In genomic region chr7:116356333-116356965, GRCh38 we compare ENCODE assay signal across 13 cellular contexts.
DNase-seq lines count a peak whose midpoint lies in the region; ATAC-seq, FAIRE-seq and TF ChIP-seq lines count a peak whose summit lies in the region.
"Had no signal": no experiment of that assay in that cellular context is flagged by ENCODE, and none has a peak within 500 bp of the region (broad histone marks: within the 10 kb centered on the region; RNA-seq: fewer than 3 reads in every experiment).

No MANE protein-coding gene starts in this region.

- H4K20me1 ChIP-seq in HCT116 (ENCODE audit: insufficient read depth), result no peaks in the 10 kb centered on the region

- intact Hi-C loops in HCT116 (cut with micrococcal nuclease), result loop anchor here (5.0 to 10.0 kb wide), 3 partner anchors 86 to 228 kb away; no protein-coding TSS in a partner anchor
- intact Hi-C loops in MCF 10A (cut with micrococcal nuclease), result loop anchor here (1.0 to 5.0 kb wide), 3 partner anchors 71 to 216 kb away; no protein-coding TSS in a partner anchor

- WGBS in small intestine, 3 donors, result 33 to 70% (median 53%) methylated on average over 1 of the region's 1 CpG

- H3K27me3 Mint-ChIP-seq in MCF 10A (ENCODE audit: insufficient read depth, unreplicated experiment), result no peaks in the 10 kb centered on the region

- DNase-seq in HCT116 (ENCODE audit: low read depth, low spot score) (no peak), MCF 10A (ENCODE audit: unreplicated experiment) (no peak), left lobe of liver (ENCODE audit: low spot score) (no peak), small intestine (peak; percentile 40), MG63 (no peak), OCI-M1 (lab: John Stamatoyannopoulos, UW) (no peak), cerebellar nuclear complex (lab: John Stamatoyannopoulos, UW) (no peak), NCI-H1436 treated with DMSO at 0.1 percent for 48 hours (lab: John Stamatoyannopoulos, UW) (no peak)
- DNase-seq: activated B cell treated with CpG ODN at 0.5 μM for 24 hours, amygdala, BE2C, NCI-H1048 had no signal

- CTCF ChIA-PET in HCT116 (lab: Charles Lee) (no interaction called here), MCF 10A (lab: Yijun Ruan, JAX) (interaction anchor here (0.6 to 1.2 kb wide), 7 partner anchors 26 to 322 kb away, joined by 3 to 5 read pairs (median 3); no protein-coding TSS in a partner anchor)

- H2AFZ ChIP-seq in HCT116 (ENCODE audit: low read depth, low read length, poor library complexity, severe bottlenecking), result no peak overlapping the region

- H3K9me3 ChIP-seq in HCT116 (ENCODE audit: control insufficient read depth in 1 of 2, insufficient read depth in 1 of 2, low read depth in 1 of 2, low read length in 2 of 2), result peaks cover 0 to 6% of the 10 kb centered on the region in 2 experiments; a peak in 1 of 4 replicates
- no peaks in the 10 kb centered on the region for H3K9me3 ChIP-seq in small intestine (ENCODE audit: control insufficient read depth, low read depth)
- H3K9me3 ChIP-seq in MG63, result peaks cover 7% of the 10 kb centered on the region
- H3K9me3 ChIP-seq: BE2C had no signal

- peak; percentile 8; the same call in 1 of the 2 replicates for TF ChIP-seq RAD21 in HCT116 (IDR thresholded peaks at IDR 0.05; ENCODE audit: low read depth)

- peak overlapping the region; percentile 98 for H3K27ac Mint-ChIP-seq in MCF 10A (ENCODE audit: low read depth, unreplicated experiment)
- H3K27ac Mint-ChIP-seq: activated B cell treated with CpG ODN at 0.5 μM for 24 hours had no signal

- FAIRE-seq in small intestine (lab: Jason Lieb, UNC), result no peak
- FAIRE-seq: endometrium had no signal

- RAD21 ChIA-PET in HCT116 (lab: Charles Lee; ENCODE audit: low non-redundant PET in 1 of 2, low total read pairs in 2 of 2, uncharacterized antibody in 2 of 2, unreplicated experiment in 2 of 2), result interaction anchor here in 1 of 2 experiments (0.5 kb wide), 1 partner anchor 158 kb away, joined by 4 read pairs; no protein-coding TSS in a partner anchor

- H3K9me2 ChIP-seq in HCT116 (ENCODE audit: insufficient read depth), result no peaks in the 10 kb centered on the region

- peak overlapping the region; percentile 65 for H3K9ac ChIP-seq in HCT116 (ENCODE audit: low read length)

- no peak for TF ChIP-seq CTCF in HCT116 (IDR thresholded peaks at IDR 0.05 in 2 of 3, conservative IDR thresholded peaks at IDR 0.05 in 1 of 3; ENCODE audit: borderline replicate concordance in 1 of 3, insufficient read depth in 1 of 3, low read depth in 2 of 3, low read length in 2 of 3)
- TF ChIP-seq CTCF in MCF 10A (IDR thresholded peaks at IDR 0.05; ENCODE audit: unreplicated experiment), result no peak

- no peak for TF ChIP-seq POLR2A in HCT116 (IDR thresholded peaks at IDR 0.05; ENCODE audit: borderline replicate concordance, extremely low read depth, insufficient read depth, insufficient read length)

- BruUV-seq in HCT116 (replicated peaks; lab: Mats Ljungman, UMichigan), result no TSS peak
- no TSS peak for BruUV-seq in MCF 10A (replicated peaks; lab: Mats Ljungman, UMichigan)

- H3K4me3 ChIP-seq in HCT116 (replicated peaks in 1 of 2; ENCODE audit: low read depth in 1 of 2, low read length in 2 of 2) (peak overlapping the region in 1 of 2 experiments; percentile 41; a peak in 1 of 4 replicates), small intestine (ENCODE audit: low read depth in 1 of 2, low read length in 2 of 2) (no peak overlapping the region), MG63 (no peak overlapping the region)

- H3K27me3 ChIP-seq in HCT116 (ENCODE audit: insufficient read depth, low read length) (no peaks in the 10 kb centered on the region), small intestine (ENCODE audit: control insufficient read depth in 2 of 2, insufficient read depth in 2 of 2, low read length in 2 of 2) (no peaks in the 10 kb centered on the region), MG63 (no peaks in the 10 kb centered on the region)
- H3K27me3 ChIP-seq: BE2C had no signal

- H3K4me3 Mint-ChIP-seq in MCF 10A (ENCODE audit: unreplicated experiment), result peak overlapping the region; percentile 69
- H3K4me3 Mint-ChIP-seq: activated B cell treated with CpG ODN at 0.5 μM for 24 hours had no signal

- POLR2A ChIA-PET in HCT116 (lab: Charles Lee), result interaction anchor here (0.6 to 1.0 kb wide), 3 partner anchors 14 to 97 kb away, joined by 3 read pairs; no protein-coding TSS in a partner anchor
- POLR2A ChIA-PET in MCF 10A (lab: Yijun Ruan, JAX), result interaction anchor here (0.9 to 2.3 kb wide), 14 partner anchors 10 to 275 kb away, joined by 3 to 8 read pairs (median 4); no protein-coding TSS in a partner anchor

- H3K4me1 Mint-ChIP-seq in MCF 10A (ENCODE audit: insufficient read depth, unreplicated experiment), result peaks cover 42% of the 10 kb centered on the region
- H3K4me1 Mint-ChIP-seq: activated B cell treated with CpG ODN at 0.5 μM for 24 hours had no signal

- peak overlapping the region; percentile 76 for H3K4me2 ChIP-seq in HCT116 (ENCODE audit: low read length)

- ATAC-seq in HCT116 (peak; percentile 7; the same call in 1 of the 2 replicates), left lobe of liver (peak; percentile 58)

- H3K36me3 Mint-ChIP-seq in MCF 10A (ENCODE audit: insufficient read depth, unreplicated experiment), result no peaks in the 10 kb centered on the region

- H3K4me1 ChIP-seq in HCT116 (ENCODE audit: control insufficient read depth in 1 of 2, insufficient read depth in 2 of 2, low read length in 2 of 2), result peaks cover 61 to 66% of the 10 kb centered on the region in 2 experiments
- H3K4me1 ChIP-seq in small intestine (ENCODE audit: control insufficient read depth in 2 of 2, insufficient read depth in 1 of 2, low read depth in 1 of 2, low read length in 1 of 2), result peaks cover 0 to 8% of the 10 kb centered on the region in 2 donors
- H3K4me1 ChIP-seq: BE2C had no signal

- no peaks in the 10 kb centered on the region for H3K79me2 ChIP-seq in HCT116 (ENCODE audit: insufficient read depth, low read length)

- H3K27ac ChIP-seq in HCT116 (ENCODE audit: low read depth, low read length) (peak overlapping the region; percentile 89), small intestine (ENCODE audit: low read depth in 1 of 2, low read length in 1 of 2) (peak overlapping the region in 1 of 2 donors; percentile 57)

- peaks cover 5% of the 10 kb centered on the region for H3K9me3 Mint-ChIP-seq in MCF 10A (ENCODE audit: unreplicated experiment)
- H3K9me3 Mint-ChIP-seq: activated B cell treated with CpG ODN at 0.5 μM for 24 hours had no signal

- peaks cover 0 to 4% of the 10 kb centered on the region in 2 experiments; a peak in 1 of 4 replicates for H3K36me3 ChIP-seq in HCT116 (ENCODE audit: control insufficient read depth in 1 of 2, insufficient read depth in 2 of 2, low read length in 2 of 2)
- H3K36me3 ChIP-seq in small intestine (ENCODE audit: control insufficient read depth in 2 of 2, insufficient read depth in 2 of 2, low read length in 2 of 2), result no peaks in the 10 kb centered on the region
- no peaks in the 10 kb centered on the region; the same call in 1 of the 2 replicates for H3K36me3 ChIP-seq in MG63
- H3K36me3 ChIP-seq: BE2C had no signal

TF ChIP-seq in HCT116, 20 proteins besides CTCF, POLR2A, EP300 and RAD21 (continues in another document):
- TF ChIP-seq TCF7L2 (IDR thresholded peaks at IDR 0.05; ENCODE audit: borderline replicate concordance, extremely low read depth, insufficient read depth, insufficient read length) (peak; percentile 91), SIN3A (IDR thresholded peaks at IDR 0.05; ENCODE audit: low read depth) (no peak), JUND (IDR thresholded peaks at IDR 0.05) (peak; percentile 72), POLR2AphosphoS5 (IDR thresholded peaks at IDR 0.05; ENCODE audit: low read depth, low read length) (no peak), ATF3 (IDR thresholded peaks at IDR 0.05) (no peak), ZBTB33 (IDR thresholded peaks at IDR 0.05; ENCODE audit: extremely low read depth, insufficient replicate concordance, low read length) (no peak), CBX3 (IDR thresholded peaks at IDR 0.05; ENCODE audit: low read depth) (peak; percentile 60; the same call in 1 of the 2 replicates), SP1 (IDR thresholded peaks at IDR 0.05; ENCODE audit: low read depth) (peak; percentile 79), YY1 (IDR thresholded peaks at IDR 0.05; ENCODE audit: extremely low read depth, insufficient replicate concordance, low read depth, low read length) (no peak), ZFX (IDR thresholded peaks at IDR 0.05) (no peak; the same call in 1 of the 2 replicates), SRF (IDR thresholded peaks at IDR 0.05; ENCODE audit: low read depth) (0 out of 2 replicates have a peak, but pooled peaks have one; percentile 29), ELF1 (IDR thresholded peaks at IDR 0.05; ENCODE audit: borderline replicate concordance, low read depth) (no peak; the same call in 1 of the 2 replicates)
